ENCODE assay signal across 15 cellular contexts in the genomic region with DNA sequence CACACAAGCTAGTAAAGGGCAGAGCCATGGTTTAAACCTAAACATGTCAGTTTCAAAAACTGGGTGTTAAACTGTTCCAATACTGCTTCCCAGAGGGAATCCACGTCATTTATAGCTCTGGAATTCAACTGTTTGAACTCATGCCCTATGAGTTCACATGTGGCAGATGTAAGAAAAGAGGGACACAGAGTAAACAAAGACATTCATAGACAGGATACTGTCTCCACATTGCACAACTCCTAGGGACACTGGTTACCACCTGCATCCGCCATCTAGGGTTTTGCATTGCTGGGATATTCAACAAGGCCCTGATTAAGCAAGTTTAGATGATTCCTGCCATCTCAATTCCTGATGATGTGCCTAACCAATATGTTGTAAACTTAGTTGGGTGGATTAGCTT.
DNase-seq lines count a peak whose midpoint lies in the region; ATAC-seq, FAIRE-seq and TF ChIP-seq lines count a peak whose summit lies in the region.
"Had no signal": no experiment of that assay in that cellular context is flagged by ENCODE, and none has a peak within 500 bp of the region (broad histone marks: within the 10 kb centered on the region; RNA-seq: fewer than 3 reads in every experiment).

No MANE protein-coding gene starts in this region.

- DNase-seq in AG10803 (ENCODE audit: low read depth) (peak; percentile 96), H54 (ENCODE audit: insufficient read length, low spot score) (no peak), brain microvascular endothelial cell (peak; percentile 57), NCI-H69 (lab: John Stamatoyannopoulos, UW) (no peak), NCI-H1436 treated with DMSO at 0.1 percent for 48 hours (lab: John Stamatoyannopoulos, UW) (no peak)
- DNase-seq: activated CD4-positive, alpha-beta T cell treated with anti-CD3 and anti-CD28 coated beads for 48 hours; DMS153; heart right ventricle; Karpas-422; NCI-H2029; stimulated activated naive CD4-positive, alpha-beta T cell treated with Interleukin-2 at 50 U/mL for 16 hours had no signal

- peak overlapping the region; percentile 95 for H3K27ac ChIP-seq in brain microvascular endothelial cell
- peak overlapping the region; percentile 6 for H3K27ac ChIP-seq in muscle layer of duodenum (ENCODE audit: low read length)
- H3K27ac ChIP-seq: cardiac muscle cell had no signal

- peaks cover 0 to 6% of the 10 kb centered on the region in 2 donors for H3K4me1 ChIP-seq in muscle layer of duodenum (ENCODE audit: control insufficient read depth in 1 of 2, insufficient read depth in 2 of 2, low read length in 2 of 2)

- no peaks in the 10 kb centered on the region for H3K9me3 ChIP-seq in muscle layer of duodenum (ENCODE audit: control insufficient read depth in 1 of 2, low read length in 2 of 2)
- H3K9me3 ChIP-seq: heart right ventricle had no signal

- H3K27me3 ChIP-seq in brain microvascular endothelial cell (replicated peaks), result no peaks in the 10 kb centered on the region
- no peaks in the 10 kb centered on the region for H3K27me3 ChIP-seq in muscle layer of duodenum (ENCODE audit: low read depth, low read length)
- H3K27me3 ChIP-seq: cardiac muscle cell, heart right ventricle had no signal

- in situ Hi-C loops in brain microvascular endothelial cell (cut with HindIII; ENCODE audit: low pct_ligation_motif_present, low sequenced_read_pairs), result no loop called here

- FAIRE-seq in H54 (lab: Jason Lieb, UNC), result peak; percentile 45

- TF ChIP-seq CTCF in AG10803 (conservative IDR thresholded peaks at IDR 0.05; ENCODE audit: low read length) (no peak), brain microvascular endothelial cell (IDR thresholded peaks at IDR 0.05; ENCODE audit: low read depth, low read length, missing control alignments) (no peak)

- no peak overlapping the region for H3K4me3 ChIP-seq in AG10803 (ENCODE audit: low read length)
- no peak overlapping the region for H3K4me3 ChIP-seq in brain microvascular endothelial cell (ENCODE audit: low read depth, low read length)
- no peak overlapping the region for H3K4me3 ChIP-seq in muscle layer of duodenum (ENCODE audit: low read depth in 1 of 2, low read length in 2 of 2)
- H3K4me3 ChIP-seq: cardiac muscle cell, heart right ventricle had no signal

- TF ChIP-seq POLR2A in H54 (IDR thresholded peaks at IDR 0.05; ENCODE audit: low read depth, low read length), result no peak

- ATAC-seq in HG03108 (IDR thresholded peaks at IDR 0.05; ENCODE audit: unreplicated experiment) (no peak), GM21717 (IDR thresholded peaks at IDR 0.05; ENCODE audit: unreplicated experiment) (no peak)

- H3K36me3 ChIP-seq in brain microvascular endothelial cell (replicated peaks), result no peaks in the 10 kb centered on the region
- no peaks in the 10 kb centered on the region for H3K36me3 ChIP-seq in muscle layer of duodenum (ENCODE audit: control insufficient read depth in 1 of 2, insufficient read depth in 2 of 2, low read length in 2 of 2)
- H3K36me3 ChIP-seq: cardiac muscle cell, heart right ventricle had no signal

Comparison
In these comparisons a context has a peak if more than half of its experiments do, and no peak if none do; other contexts are left out.
1. DNase-seq: peak in AG10803 (single experiment) and brain microvascular endothelial cell (single experiment); none in H54 (single experiment), NCI-H69 (single experiment) and NCI-H1436 treated with DMSO at 0.1 percent for 48 hours (single experiment).